ENCODE assay signal across 23 cellular contexts in the genomic region with DNA sequence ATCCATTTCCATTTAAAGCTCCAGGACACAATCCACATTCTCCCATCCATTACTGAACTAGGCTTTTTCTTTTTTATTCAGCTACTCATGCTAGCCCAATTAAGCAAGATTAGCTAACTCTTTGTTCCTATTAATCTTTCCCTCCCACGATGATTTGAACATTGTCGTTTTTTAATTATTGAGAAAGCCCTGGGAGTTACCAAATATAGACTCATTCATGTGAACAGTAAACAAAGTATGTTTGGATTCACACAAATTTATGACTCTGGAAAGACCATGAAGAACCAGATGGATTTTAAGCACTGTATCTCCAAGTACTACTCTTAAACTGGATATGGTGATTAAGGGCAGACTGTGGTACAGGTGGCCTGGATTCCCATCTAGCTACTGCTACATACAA.
"Had no signal": no experiment of that assay in that cellular context is flagged by ENCODE, and none has a peak within 500 bp of the region (broad histone marks: within the 10 kb centered on the region; RNA-seq: fewer than 3 reads in every experiment).

No MANE protein-coding gene starts in this region.

- H3K4me3 ChIP-seq: breast epithelium, esophagus muscularis mucosa, pancreas, psoas muscle, sigmoid colon, uterus had no signal

- H3K27me3 ChIP-seq: breast epithelium, esophagus muscularis mucosa, pancreas, sigmoid colon, uterus had no signal

- H3K27ac ChIP-seq: esophagus muscularis mucosa, pancreas, psoas muscle, sigmoid colon, uterus had no signal

- H3K4me1 ChIP-seq: esophagus muscularis mucosa, pancreas, psoas muscle, sigmoid colon, uterus had no signal

- H3K9me3 ChIP-seq: breast epithelium, esophagus muscularis mucosa, pancreas, psoas muscle, sigmoid colon, uterus had no signal

- H3K36me3 ChIP-seq: breast epithelium, esophagus muscularis mucosa, pancreas, sigmoid colon, uterus had no signal

- DNase-seq: activated B cell treated with CpG ODN at 0.5 μM for 24 hours; activated CD4-positive, alpha-beta T cell treated with anti-CD3 and anti-CD28 coated beads, Interleukin-2, amount 50 U/mL, for 1 hour; activated CD8-positive, alpha-beta T cell treated with anti-CD3 and anti-CD28 coated beads for 36 hours; activated naive CD8-positive, alpha-beta T cell treated with anti-CD3 and anti-CD28 coated beads, Interleukin-2, amount 50 U/mL, for 24 hours; activated T-cell treated with anti-CD3 and anti-CD28 coated beads, Interleukin-2, amount 50 U/mL, for 4 hours; amygdala; central memory CD4-positive, alpha-beta T cell; endodermal cell; foreskin fibroblast; head of caudate nucleus; hippocampal formation; left cardiac atrium; naive B cell; nucleus accumbens; pancreas; psoas muscle; sigmoid colon; small intestine; stimulated activated CD4-positive, alpha-beta T cell treated with anti-CD3 and anti-CD28 coated beads, Interleukin-4, amount 100 ng/mL, for 24 hours; uterus had no signal

- ATAC-seq: activated CD8-positive, alpha-beta T cell treated with anti-CD3 and anti-CD28 coated beads for 36 hours; activated naive CD8-positive, alpha-beta T cell treated with anti-CD3 and anti-CD28 coated beads, Interleukin-2, amount 50 U/mL, for 24 hours; activated T-cell treated with anti-CD3 and anti-CD28 coated beads, Interleukin-2, amount 50 U/mL, for 4 hours; left cardiac atrium; pancreas; psoas muscle; stimulated activated effector memory CD8-positive, alpha-beta T cell treated with anti-CD3 and anti-CD28 coated beads, Interleukin-12 subunit alpha, Interleukin-12 subunit beta, amount 100 ng/mL, for 72 hours had no signal
